1 cellular context compared by ENCODE assay signal in genomic region chr22:40636380-40637180, GRCh38.
TF ChIP-seq lines count a peak whose summit lies in the region.

TSS of gene MRTFA (minus strand) at chr22:40636719.

TF ChIP-seq in HepG2, 621 proteins besides CTCF, POLR2A, EP300 and RAD21 (continued from another document and continues in another):
- TF ChIP-seq ZXDC (CRISPR knock-in tag; IDR thresholded peaks at IDR 0.05) (no peak), RBFOX2 (IDR thresholded peaks at IDR 0.05; ENCODE audit: low read depth, low read length) (peak; percentile 95), ZBTB21 (CRISPR knock-in tag; IDR thresholded peaks at IDR 0.05) (no peak), GABPA (IDR thresholded peaks at IDR 0.05; ENCODE audit: low read depth, low read length) (peak; percentile 73), GABPA (CRISPR knock-in tag; IDR thresholded peaks at IDR 0.05; ENCODE audit: low read depth) (peak; percentile 91), FOSL2 (CRISPR knock-in tag; IDR thresholded peaks at IDR 0.05) (peak; percentile 41), RELA (CRISPR knock-in tag; IDR thresholded peaks at IDR 0.05) (no peak), ZNF646 (CRISPR knock-in tag; IDR thresholded peaks at IDR 0.05) (no peak), HES4 (CRISPR knock-in tag; IDR thresholded peaks at IDR 0.05; ENCODE audit: borderline replicate concordance) (no peak), ZNF230 (CRISPR knock-in tag; IDR thresholded peaks at IDR 0.05) (0 out of 2 replicates have a peak, but pooled peaks have one; percentile 65), KAT2B (IDR thresholded peaks at IDR 0.05; ENCODE audit: borderline replicate concordance, low read depth, low read length) (no peak), REL (CRISPR knock-in tag; conservative IDR thresholded peaks at IDR 0.05) (no peak), ZNF414 (CRISPR knock-in tag; IDR thresholded peaks at IDR 0.05) (no peak), FOXK1 (CRISPR knock-in tag; IDR thresholded peaks at IDR 0.05; ENCODE audit: borderline replicate concordance, low read depth) (peak; percentile 43; the same call in 1 of the 2 replicates), ZNF503 (CRISPR knock-in tag; IDR thresholded peaks at IDR 0.05) (peak; percentile 16; the same call in 1 of the 2 replicates), FOSL1 (CRISPR knock-in tag; IDR thresholded peaks at IDR 0.05; ENCODE audit: borderline replicate concordance) (no peak), AHR (CRISPR knock-in tag; IDR thresholded peaks at IDR 0.05) (no peak; the same call in 1 of the 2 replicates), ZNF740 (CRISPR knock-in tag; IDR thresholded peaks at IDR 0.05) (peak; percentile 62; the same call in 1 of the 2 replicates), NR1H2 (CRISPR knock-in tag; IDR thresholded peaks at IDR 0.05; ENCODE audit: borderline replicate concordance, low read depth) (no peak), MYNN (CRISPR knock-in tag; IDR thresholded peaks at IDR 0.05; ENCODE audit: low read depth) (no peak), NR0B2 (CRISPR knock-in tag; IDR thresholded peaks at IDR 0.05) (0 out of 2 replicates have a peak, but pooled peaks have one; percentile 46), SALL1 (CRISPR knock-in tag; IDR thresholded peaks at IDR 0.05) (peak; percentile 61), DDIT3 (CRISPR knock-in tag; IDR thresholded peaks at IDR 0.05) (no peak), ZNF34 (CRISPR knock-in tag; IDR thresholded peaks at IDR 0.05; ENCODE audit: borderline replicate concordance) (no peak), FOXP4 (CRISPR knock-in tag; IDR thresholded peaks at IDR 0.05) (peak; percentile 38; the same call in 1 of the 2 replicates), GRHL1 (CRISPR knock-in tag; conservative IDR thresholded peaks at IDR 0.05) (no peak), ISX (CRISPR knock-in tag; conservative IDR thresholded peaks at IDR 0.05) (no peak), ETS1 (CRISPR knock-in tag; IDR thresholded peaks at IDR 0.05) (peak; percentile 48; the same call in 1 of the 2 replicates), ZNF335 (CRISPR knock-in tag; IDR thresholded peaks at IDR 0.05) (no peak), THRA (CRISPR knock-in tag; IDR thresholded peaks at IDR 0.05; ENCODE audit: borderline replicate concordance) (0 out of 2 replicates have a peak, but pooled peaks have one; percentile 22), ETV6 (CRISPR knock-in tag; conservative IDR thresholded peaks at IDR 0.05) (peak; percentile 76; the same call in 1 of the 2 replicates), PHF5A (CRISPR knock-in tag; IDR thresholded peaks at IDR 0.05; ENCODE audit: low read depth, unreplicated experiment) (no peak), ZFP82 (CRISPR knock-in tag; IDR thresholded peaks at IDR 0.05; ENCODE audit: borderline replicate concordance) (no peak; the same call in 1 of the 2 replicates), ZNF564 (CRISPR knock-in tag; IDR thresholded peaks at IDR 0.05) (no peak), KDM3A (CRISPR knock-in tag; IDR thresholded peaks at IDR 0.05; ENCODE audit: low read depth) (peak; percentile 75; the same call in 1 of the 2 replicates), ZNF367 (CRISPR knock-in tag; IDR thresholded peaks at IDR 0.05; ENCODE audit: borderline replicate concordance) (peak; percentile 50; the same call in 1 of the 2 replicates), ZNF768 (CRISPR knock-in tag; IDR thresholded peaks at IDR 0.05) (peak; percentile 44; the same call in 1 of the 2 replicates), NFE2L1 (CRISPR knock-in tag; IDR thresholded peaks at IDR 0.05; ENCODE audit: borderline replicate concordance) (no peak), CBX1 (IDR thresholded peaks at IDR 0.05; ENCODE audit: low read depth) (peak; percentile 27)
